In the genomic region with DNA sequence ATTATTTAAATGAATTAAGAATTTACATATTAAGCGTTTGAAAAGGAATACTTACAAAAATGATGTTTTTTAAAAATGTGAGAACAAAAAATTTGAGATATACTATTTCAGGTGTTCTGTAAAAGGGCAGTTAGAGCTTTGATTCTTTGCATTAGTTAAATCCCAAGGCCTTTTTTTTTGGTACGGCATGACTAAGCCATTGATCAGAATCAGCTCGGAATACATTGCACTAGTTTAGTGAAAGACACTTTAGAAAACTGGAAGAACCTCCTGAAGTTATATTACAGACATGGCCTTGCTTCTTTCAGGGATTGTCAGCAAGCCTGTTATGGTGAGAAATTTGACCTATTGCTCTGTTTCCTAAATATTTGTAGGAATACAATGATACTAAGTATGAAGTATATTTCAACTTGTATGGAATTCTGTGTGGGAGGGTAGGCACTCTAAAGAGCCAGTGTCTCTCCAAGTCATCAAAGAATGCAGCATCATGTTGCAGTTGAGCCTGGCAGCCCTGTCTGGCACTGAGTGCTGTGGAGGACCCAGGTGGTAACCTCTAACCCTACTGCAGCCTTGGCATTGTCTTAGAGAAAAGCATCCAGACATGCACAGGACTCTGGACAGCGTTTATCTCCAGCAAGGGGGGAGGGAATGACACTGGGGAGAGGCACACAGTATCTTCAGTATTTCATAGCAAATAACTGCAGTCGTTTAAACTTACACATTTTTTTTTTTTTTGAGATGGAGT, we compare ENCODE assay signal across 8 cellular contexts. TPM values are rescaled to one million over a fixed set of nuclear protein-coding genes. Genes with fewer than 3 reads are reported as not detected.
A peak's percentile ranks its signal among the peaks of the same experiment; 100 is the strongest.
DNase-seq lines count a peak whose midpoint lies in the region; TF ChIP-seq lines count a peak whose summit lies in the region.

No MANE protein-coding gene starts in this region.

- H3K4me3 Mint-ChIP-seq in neural progenitor cell, result peak overlapping the region; percentile 96

- H3K36me3 ChIP-seq in NT2/D1 (ENCODE audit: insufficient read depth, insufficient read length, low read length), result peaks cover 17% of the 10 kb centered on the region
- H3K36me3 ChIP-seq in effector memory CD4-positive, alpha-beta T cell (ENCODE audit: control insufficient read depth, insufficient read depth, low read length), result peaks cover 3% of the 10 kb centered on the region
- no peaks in the 10 kb centered on the region for H3K36me3 ChIP-seq in neural progenitor cell

- no peaks in the 10 kb centered on the region for H3K9me3 Mint-ChIP-seq in neural progenitor cell

- H3K4me3 ChIP-seq in NT2/D1 (ENCODE audit: insufficient read length, low read depth) (peak overlapping the region; percentile 82), neural progenitor cell (peak overlapping the region; percentile 94), lower leg skin (ENCODE audit: low read depth, poor library complexity, severe bottlenecking) (no peak overlapping the region)
- peak overlapping the region; percentile 93 for H3K4me3 ChIP-seq in effector memory CD4-positive, alpha-beta T cell (ENCODE audit: insufficient read depth, low read depth, low read length, poor library complexity, severe bottlenecking)

- intact Hi-C loops in lower leg skin (cut with DNase I; ENCODE audit: low total_unique reads), result no loop called here

- peaks cover 13% of the 10 kb centered on the region for H3K36me3 Mint-ChIP-seq in neural progenitor cell

- H3K27me3 Mint-ChIP-seq in neural progenitor cell (ENCODE audit: insufficient read depth, low read depth), result peaks cover 6% of the 10 kb centered on the region

- H3K9ac ChIP-seq in NT2/D1 (ENCODE audit: insufficient read length, low read depth) (no peak overlapping the region), neural progenitor cell (peak overlapping the region; percentile 84)

- H3K79me2 ChIP-seq in neural progenitor cell (ENCODE audit: low read depth), result peaks cover 63% of the 10 kb centered on the region

- H3K4me1 ChIP-seq in NT2/D1 (ENCODE audit: insufficient read depth, insufficient read length) (peaks cover 8% of the 10 kb centered on the region), neural progenitor cell (peaks cover 8% of the 10 kb centered on the region)
- H3K4me1 ChIP-seq in effector memory CD4-positive, alpha-beta T cell (ENCODE audit: control insufficient read depth, insufficient read depth, low read length, poor library complexity, severe bottlenecking), result peaks cover 28% of the 10 kb centered on the region

- TF ChIP-seq CTCF in neural progenitor cell (IDR thresholded peaks at IDR 0.05) (no peak), lower leg skin (IDR thresholded peaks at IDR 0.05) (no peak)

- no peak for TF ChIP-seq POLR2A in lower leg skin (IDR thresholded peaks at IDR 0.05)

- 11% methylated on average over 5 of the region's 5 CpGs for WGBS in lower leg skin, 2 donors

- no peak overlapping the region for H3K27ac Mint-ChIP-seq in neural progenitor cell

- peak; percentile 63 for DNase-seq in COLO829 (ENCODE audit: low spot score)
- no peak for DNase-seq in NT2/D1 (ENCODE audit: low read depth, low spot score)
- DNase-seq in effector memory CD4-positive, alpha-beta T cell, result no peak
- no peak for DNase-seq in neural progenitor cell (ENCODE audit: low spot score)
- no peak for DNase-seq in mesenteric fat pad (ENCODE audit: low spot score)
- no peak for DNase-seq in GOT3 (lab: John Stamatoyannopoulos, UW)
- no peak for DNase-seq in NOMO-1 treated with dmso at 0.1 percent for 144 hours (lab: John Stamatoyannopoulos, UW; ENCODE audit: unreplicated experiment)
- DNase-seq in lower leg skin (ENCODE audit: low spot score in 2 of 2), result no peak

- H3K4me2 ChIP-seq in neural progenitor cell, result peak overlapping the region; percentile 94

- H2AFZ ChIP-seq in neural progenitor cell (replicated peaks), result no peak overlapping the region

- H3K4me1 Mint-ChIP-seq in neural progenitor cell, result peaks cover 31% of the 10 kb centered on the region

- H3K9me3 ChIP-seq in NT2/D1 (ENCODE audit: insufficient read depth, low read length) (no peaks in the 10 kb centered on the region), neural progenitor cell (ENCODE audit: low read depth) (no peaks in the 10 kb centered on the region)
- H3K9me3 ChIP-seq in effector memory CD4-positive, alpha-beta T cell (ENCODE audit: control insufficient read depth, low read length), result no peaks in the 10 kb centered on the region

- H3K27me3 ChIP-seq in NT2/D1 (ENCODE audit: insufficient read depth, insufficient read length) (no peaks in the 10 kb centered on the region), neural progenitor cell (peaks cover 6% of the 10 kb centered on the region)
- no peaks in the 10 kb centered on the region for H3K27me3 ChIP-seq in effector memory CD4-positive, alpha-beta T cell (replicated peaks; ENCODE audit: control insufficient read depth, insufficient read depth, low read length, poor library complexity, severe bottlenecking)

- no peak overlapping the region for H3K27ac ChIP-seq in effector memory CD4-positive, alpha-beta T cell (ENCODE audit: insufficient read depth, low read length, poor library complexity, severe bottlenecking)
- no peak overlapping the region for H3K27ac ChIP-seq in neural progenitor cell

- H3F3A ChIP-seq in neural progenitor cell (ENCODE audit: low read depth), result peaks cover 12% of the 10 kb centered on the region

- peaks cover 61% of the 10 kb centered on the region for H4K20me1 ChIP-seq in neural progenitor cell (ENCODE audit: low read depth)

RNA-seq across cellular contexts. Expression of a gene that starts 1.5 kb away (rescaled TPM):
- 163 and 232 TPM in 2 replicates for total RNA-seq in neural progenitor cell (ENCODE audit: low replicate concordance)
- total RNA-seq in mesenteric fat pad, result 200 TPM
- total RNA-seq in lower leg skin, result 100 to 1,000 TPM; 214 to 500 (median 268) TPM
